9 cellular contexts compared by ENCODE assay signal in the genomic region with DNA sequence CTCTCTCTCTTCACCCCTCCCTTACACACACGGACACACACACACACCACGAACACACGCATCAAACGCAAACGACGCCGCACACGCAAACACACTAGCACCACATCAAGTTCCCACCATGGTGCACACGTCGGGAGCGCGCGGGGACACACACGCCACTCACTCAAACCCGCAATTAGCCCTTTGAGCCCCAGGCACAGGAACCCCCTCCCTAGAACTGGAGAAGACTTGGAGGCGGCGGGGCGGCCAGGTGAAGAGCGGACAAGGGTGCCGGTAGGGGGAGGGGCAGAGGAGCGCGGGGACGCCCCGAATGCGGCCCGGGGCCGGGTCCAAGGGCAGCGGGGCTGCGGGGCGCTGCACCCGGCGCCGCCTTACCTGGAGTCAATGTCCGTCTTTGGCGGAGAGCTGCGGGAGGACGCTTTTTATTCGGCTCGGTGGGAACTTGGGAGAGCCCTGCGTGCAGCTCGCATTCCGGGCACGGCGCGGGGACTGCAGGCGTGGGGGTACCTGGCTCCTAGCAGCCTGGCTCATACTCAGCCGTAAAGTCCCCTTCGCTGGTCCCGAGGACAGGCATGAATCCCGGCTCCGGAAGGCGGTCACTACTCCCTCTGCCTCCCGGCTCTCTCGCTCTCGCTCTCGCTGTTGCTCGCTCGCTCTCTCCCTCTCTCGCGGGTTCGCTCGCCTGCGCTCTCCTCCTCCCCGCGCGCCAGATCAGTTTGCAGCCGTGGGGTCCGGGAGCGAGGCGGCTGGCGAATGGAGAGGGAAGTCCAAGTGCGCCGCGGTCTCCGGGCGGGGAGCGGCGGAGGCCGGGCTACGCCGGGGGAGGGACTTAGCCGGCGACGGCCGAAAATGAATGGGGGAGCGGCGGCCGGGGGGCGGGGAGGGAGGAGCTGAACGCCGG. TPM values are rescaled to one million over a fixed set of nuclear protein-coding genes. Genes with fewer than 3 reads are reported as not detected.
DNase-seq lines count a peak whose midpoint lies in the region; ATAC-seq, FAIRE-seq and TF ChIP-seq lines count a peak whose summit lies in the region.
"Had no signal": no experiment of that assay in that cellular context is flagged by ENCODE, and none has a peak within 500 bp of the region (broad histone marks: within the 10 kb centered on the region; RNA-seq: fewer than 3 reads in every experiment).

Gene BRINP1, minus strand, starts transcription at position 755 of the 901 bp plus-strand sequence. CDS start 56,080 bp downstream, outside the sequence.

- H3K9ac ChIP-seq in GM12878 (ENCODE audit: control insufficient read depth, insufficient read depth, low read length) (no peak within 1 kb of the TSS), Karpas-422 (ENCODE audit: low read length) (no peak within 1 kb of the TSS)

- H3K27ac ChIP-seq in GM12878 (ENCODE audit: control insufficient read depth, insufficient read depth) = no peak within 1 kb of the TSS
- H3K27ac ChIP-seq in Karpas-422 (ENCODE audit: low read length) = no peak within 1 kb of the TSS
- H3K27ac ChIP-seq: SJSA1 had no signal

- TF ChIP-seq CTCF in GM12878 (IDR thresholded peaks at IDR 0.05 in 2 of 3, conservative IDR thresholded peaks at IDR 0.05 in 1 of 3; ENCODE audit: control insufficient read depth in 2 of 3, extremely low read depth in 1 of 3, insufficient read depth in 1 of 3, low read depth in 3 of 3, low read length in 3 of 3) (no peak), Calu3 (IDR thresholded peaks at IDR 0.05; ENCODE audit: unreplicated experiment) (no peak)

- BruUV-seq in GM12878 (replicated peaks; lab: Mats Ljungman, UMichigan) = no TSS peak
- no TSS peak for BruUV-seq in Calu3 (replicated peaks; lab: Mats Ljungman, UMichigan)

- CTCF ChIA-PET in activated CD4-positive, alpha-beta memory T cell treated with anti-CD3 and anti-CD28 coated beads, Interleukin-2, amount 10 ng/mL, durations not matched to agents 7 days and 5 days (lab: Charles Lee) = no interaction called here
- CTCF ChIA-PET in activated CD4-positive, alpha-beta memory T cell treated with anti-CD3 and anti-CD28 coated beads for 36 hours (lab: Charles Lee) = no interaction called here
- CTCF ChIA-PET in GM12878 (lab: Yijun Ruan, JAX) = no interaction called here
- CTCF ChIA-PET in Calu3 (lab: Charles Lee) = no interaction called here

- WGBS in GM12878 (ENCODE audit: insufficient coverage, insufficient replicate concordance, low lambda C conversion rate, missing lambda C conversion rate) = 61% methylated on average over 45 of the region's 91 CpGs

- H2AFZ ChIP-seq in GM12878 (ENCODE audit: control insufficient read depth, low read depth, low read length) = no peak within 1 kb of the TSS
- H2AFZ ChIP-seq in Karpas-422 (ENCODE audit: low read length) = no peak within 1 kb of the TSS

- H3K27me3 Mint-ChIP-seq in activated CD4-positive, alpha-beta memory T cell treated with anti-CD3 and anti-CD28 coated beads, Interleukin-2, amount 10 ng/mL, durations not matched to agents 7 days and 5 days = peaks cover 21% of the 10 kb centered on the region
- peaks cover 33% of the 10 kb centered on the region for H3K27me3 Mint-ChIP-seq in activated CD4-positive, alpha-beta memory T cell treated with anti-CD3 and anti-CD28 coated beads for 36 hours
- H3K27me3 Mint-ChIP-seq in stimulated activated naive B cell treated with anti-CD40 and anti-IgM and Interleukin-4, amounts not matched to agents 10 μg/mL and 1 μg/mL and 100 μg/mL, for 72 hours = peaks cover 40 to 47% of the 10 kb centered on the region in 2 donors
- H3K27me3 Mint-ChIP-seq in Calu3 (ENCODE audit: unreplicated experiment) = no peaks in the 10 kb centered on the region

- intact Hi-C loops in activated CD4-positive, alpha-beta memory T cell treated with anti-CD3 and anti-CD28 coated beads for 36 hours (cut with micrococcal nuclease) = no loop called here
- intact Hi-C loops in GM12878 (cut with micrococcal nuclease; ENCODE audit: unreplicated experiment) (loop anchor here (10.0 kb wide), 1 partner anchor 1724 kb away; no protein-coding TSS in a partner anchor), Calu3 (cut with micrococcal nuclease; ENCODE audit: unreplicated experiment) (no loop called here)

- H4K20me1 ChIP-seq in GM12878 (ENCODE audit: control insufficient read depth, insufficient read depth) (no peaks in the 10 kb centered on the region), Karpas-422 (ENCODE audit: insufficient read depth, low read depth, low read length) (no peaks in the 10 kb centered on the region)

- H3K4me1 Mint-ChIP-seq in activated CD4-positive, alpha-beta memory T cell treated with anti-CD3 and anti-CD28 coated beads, Interleukin-2, amount 10 ng/mL, durations not matched to agents 7 days and 5 days = no peaks in the 10 kb centered on the region
- H3K4me1 Mint-ChIP-seq in activated CD4-positive, alpha-beta memory T cell treated with anti-CD3 and anti-CD28 coated beads for 36 hours (ENCODE audit: low read depth) = peaks cover 3% of the 10 kb centered on the region
- H3K4me1 Mint-ChIP-seq in stimulated activated naive B cell treated with anti-CD40 and anti-IgM and Interleukin-4, amounts not matched to agents 10 μg/mL and 1 μg/mL and 100 μg/mL, for 72 hours = peaks cover 3 to 6% of the 10 kb centered on the region in 2 donors
- H3K4me1 Mint-ChIP-seq in Calu3 (ENCODE audit: low read depth, unreplicated experiment) = no peaks in the 10 kb centered on the region

- H3K4me2 ChIP-seq in GM12878 (ENCODE audit: control insufficient read depth, insufficient read depth) = no peak within 1 kb of the TSS
- H3K4me2 ChIP-seq in Karpas-422 (ENCODE audit: low read depth, low read length, poor library complexity, severe bottlenecking) = no peak within 1 kb of the TSS

- H3K9me3 ChIP-seq in GM12878 (replicated peaks; ENCODE audit: control insufficient read depth, insufficient read depth, low read length) (no peaks in the 10 kb centered on the region), Karpas-422 (ENCODE audit: low read length) (no peaks in the 10 kb centered on the region)
- H3K9me3 ChIP-seq: SJSA1 had no signal

- FAIRE-seq in GM12878 (lab: Jason Lieb, UNC) = no peak

- no peak within 1 kb of the TSS for H3K27ac Mint-ChIP-seq in activated CD4-positive, alpha-beta memory T cell treated with anti-CD3 and anti-CD28 coated beads, Interleukin-2, amount 10 ng/mL, durations not matched to agents 7 days and 5 days
- H3K27ac Mint-ChIP-seq in activated CD4-positive, alpha-beta memory T cell treated with anti-CD3 and anti-CD28 coated beads for 36 hours = no peak within 1 kb of the TSS
- no peak within 1 kb of the TSS for H3K27ac Mint-ChIP-seq in stimulated activated naive B cell treated with anti-CD40 and anti-IgM and Interleukin-4, amounts not matched to agents 10 μg/mL and 1 μg/mL and 100 μg/mL, for 72 hours
- H3K27ac Mint-ChIP-seq in Calu3 (ENCODE audit: unreplicated experiment) = no peak within 1 kb of the TSS

- RAD21 ChIA-PET in GM12878 (lab: Charles Lee; ENCODE audit: unreplicated experiment) = no interaction called here

- H3K9me3 Mint-ChIP-seq in activated CD4-positive, alpha-beta memory T cell treated with anti-CD3 and anti-CD28 coated beads, Interleukin-2, amount 10 ng/mL, durations not matched to agents 7 days and 5 days = peaks cover 5% of the 10 kb centered on the region
- H3K9me3 Mint-ChIP-seq in activated CD4-positive, alpha-beta memory T cell treated with anti-CD3 and anti-CD28 coated beads for 36 hours = peaks cover 7% of the 10 kb centered on the region
- peaks cover 10 to 11% of the 10 kb centered on the region in 2 donors for H3K9me3 Mint-ChIP-seq in stimulated activated naive B cell treated with anti-CD40 and anti-IgM and Interleukin-4, amounts not matched to agents 10 μg/mL and 1 μg/mL and 100 μg/mL, for 72 hours
- peaks cover 11% of the 10 kb centered on the region for H3K9me3 Mint-ChIP-seq in Calu3 (ENCODE audit: low read depth, unreplicated experiment)

- H3K9me2 ChIP-seq in Karpas-422 (replicated peaks; ENCODE audit: insufficient read depth, low read length) = no peaks in the 10 kb centered on the region

- ATAC-seq in GM12878 = no peak
- ATAC-seq in stimulated activated naive B cell treated with anti-CD40 and anti-IgM and Interleukin-4, amounts not matched to agents 10 μg/mL and 1 μg/mL and 100 μg/mL, for 72 hours (replicated peaks) = no peak

- in situ Hi-C loops in GM12878 (cut with MboI) = no loop called here

- H3K4me3 ChIP-seq in GM12878 (no peak within 1 kb of the TSS), Karpas-422 (ENCODE audit: low read length) (no peak within 1 kb of the TSS)
- H3K4me3 ChIP-seq: SJSA1 had no signal

- no peak for DNase-seq in activated CD4-positive, alpha-beta memory T cell treated with anti-CD3 and anti-CD28 coated beads, Interleukin-2, amount 10 ng/mL, durations not matched to agents 7 days and 5 days
- DNase-seq in activated CD4-positive, alpha-beta memory T cell treated with anti-CD3 and anti-CD28 coated beads for 36 hours = no peak
- DNase-seq in GM12878 (ENCODE audit: low read depth, low spot score) = no peak
- peak; percentile 70 for DNase-seq in iPS-NIHi11 (ENCODE audit: low spot score)
- no peak for DNase-seq in stimulated activated naive B cell treated with anti-CD40 and anti-IgM and Interleukin-4, amounts not matched to agents 10 μg/mL and 1 μg/mL and 100 μg/mL, for 72 hours
- no peak for DNase-seq in Karpas-422
- DNase-seq in germinal center (ENCODE audit: low spot score) = no peak
- no peak for DNase-seq in Calu3

- H3K36me3 ChIP-seq in GM12878 (ENCODE audit: control insufficient read depth in 2 of 2, insufficient read depth in 2 of 2, low read length in 1 of 2) = no peaks in the 10 kb centered on the region
- H3K36me3 ChIP-seq in Karpas-422 (ENCODE audit: insufficient read depth, low read length) = no peaks in the 10 kb centered on the region
- H3K36me3 ChIP-seq: SJSA1 had no signal

- SMC1A ChIA-PET in GM12878 (lab: Charles Lee; ENCODE audit: uncharacterized antibody, unreplicated experiment) = no interaction called here

- H3K79me2 ChIP-seq in GM12878 (ENCODE audit: control insufficient read depth, insufficient read depth, low read length) (no peaks in the 10 kb centered on the region), Karpas-422 (ENCODE audit: low read length) (no peaks in the 10 kb centered on the region)

- no peak for TF ChIP-seq POLR2A in GM12878 (IDR thresholded peaks at IDR 0.05; ENCODE audit: low read depth, low read length)

- H3K27me3 ChIP-seq in GM12878 (replicated peaks in 1 of 2; ENCODE audit: control insufficient read depth in 2 of 2, insufficient read depth in 2 of 2, low read length in 1 of 2) (peaks cover 0 to 1% of the 10 kb centered on the region in 2 experiments; a peak in 2 of 4 replicates), Karpas-422 (ENCODE audit: low read length) (no peaks in the 10 kb centered on the region)
- H3K27me3 ChIP-seq: SJSA1 had no signal

- no peaks in the 10 kb centered on the region for H3K4me1 ChIP-seq in GM12878 (ENCODE audit: control insufficient read depth, insufficient read depth, low read length)
- H3K4me1 ChIP-seq in Karpas-422 (ENCODE audit: low read length) = no peaks in the 10 kb centered on the region
- H3K4me1 ChIP-seq: SJSA1 had no signal

- H3K4me3 Mint-ChIP-seq in activated CD4-positive, alpha-beta memory T cell treated with anti-CD3 and anti-CD28 coated beads, Interleukin-2, amount 10 ng/mL, durations not matched to agents 7 days and 5 days = peak within 1 kb of the TSS; percentile 21
- H3K4me3 Mint-ChIP-seq in activated CD4-positive, alpha-beta memory T cell treated with anti-CD3 and anti-CD28 coated beads for 36 hours = no peak within 1 kb of the TSS
- peak within 1 kb of the TSS; percentile 33 to 40 for H3K4me3 Mint-ChIP-seq in stimulated activated naive B cell treated with anti-CD40 and anti-IgM and Interleukin-4, amounts not matched to agents 10 μg/mL and 1 μg/mL and 100 μg/mL, for 72 hours
- H3K4me3 Mint-ChIP-seq in Calu3 (ENCODE audit: low read depth, unreplicated experiment) = no peak within 1 kb of the TSS

- no peak for TF ChIP-seq RAD21 in GM12878 (IDR thresholded peaks at IDR 0.05; ENCODE audit: insufficient read depth, low read depth, low read length)

- H3K36me3 Mint-ChIP-seq in activated CD4-positive, alpha-beta memory T cell treated with anti-CD3 and anti-CD28 coated beads, Interleukin-2, amount 10 ng/mL, durations not matched to agents 7 days and 5 days (ENCODE audit: low read depth) = peaks cover 3% of the 10 kb centered on the region
- peaks cover 1% of the 10 kb centered on the region for H3K36me3 Mint-ChIP-seq in activated CD4-positive, alpha-beta memory T cell treated with anti-CD3 and anti-CD28 coated beads for 36 hours
- H3K36me3 Mint-ChIP-seq in stimulated activated naive B cell treated with anti-CD40 and anti-IgM and Interleukin-4, amounts not matched to agents 10 μg/mL and 1 μg/mL and 100 μg/mL, for 72 hours = peaks cover 0 to 2% of the 10 kb centered on the region in 2 donors
- no peaks in the 10 kb centered on the region for H3K36me3 Mint-ChIP-seq in Calu3 (ENCODE audit: insufficient read depth, unreplicated experiment)

- TF ChIP-seq EP300 in GM12878 (IDR thresholded peaks at IDR 0.05; ENCODE audit: borderline replicate concordance in 1 of 2, control insufficient read depth in 1 of 2, low read depth in 2 of 2, low read length in 2 of 2) = no peak

- POLR2A ChIA-PET in activated CD4-positive, alpha-beta memory T cell treated with anti-CD3 and anti-CD28 coated beads, Interleukin-2, amount 10 ng/mL, durations not matched to agents 7 days and 5 days (lab: Charles Lee) = no interaction called here
- POLR2A ChIA-PET in activated CD4-positive, alpha-beta memory T cell treated with anti-CD3 and anti-CD28 coated beads for 36 hours (lab: Charles Lee) = no interaction called here
- POLR2A ChIA-PET in GM12878 (lab: Charles Lee) = no interaction called here

RNA-seq across cellular contexts. Expression of gene BRINP1, which starts in this region (rescaled TPM):
- not detected for total RNA-seq in activated CD4-positive, alpha-beta memory T cell treated with anti-CD3 and anti-CD28 coated beads, Interleukin-2, amount 10 ng/mL, durations not matched to agents 7 days and 5 days
- not detected for total RNA-seq in activated CD4-positive, alpha-beta memory T cell treated with anti-CD3 and anti-CD28 coated beads for 36 hours
- total RNA-seq in GM12878 (2013; cell fraction: nucleolus; rRNA removed) = not detected in 2 replicates
- not detected in 2 replicates for total RNA-seq in GM12878 (2014; rRNA removed)
- not detected in 2 replicates for total RNA-seq in GM12878 (2014; rRNA removed; fragmentation: Illumina TruSeq; extraction: Trizol)
- not detected in 2 replicates for total RNA-seq in GM12878 (2021)
- polyA plus RNA-seq in GM12878 (2011; ENCODE audit: low read depth) = not detected
- polyA plus RNA-seq in GM12878 (2011; rRNA removed) = not detected in 2 replicates
- polyA plus RNA-seq in GM12878 (2011; cell fraction: cytosol; rRNA removed) = not detected in 2 replicates
- not detected in 2 replicates for polyA plus RNA-seq in GM12878 (2011; cell fraction: nucleus; rRNA removed)
- 0.04 TPM in 1 of 2 replicates, not detected in the other for polyA plus RNA-seq in GM12878 (2012)
- 0.06 TPM in 1 of 2 replicates, not detected in the other for polyA plus RNA-seq in GM12878 (2014; fragmentation: Illumina TruSeq; extraction: Trizol)
- not detected for polyA plus RNA-seq in GM12878 (2014; fragmentation: Nextera tagmentation; extraction: Ambion mirVana)
- polyA plus RNA-seq in GM12878 (2014; rRNA removed) = not detected in 2 replicates
- polyA plus RNA-seq in GM12878 (2016; fragmentation: Nextera tagmentation; extraction: Ambion mirVana) = not detected
- polyA minus RNA-seq in GM12878 (2011; rRNA and poly(A)+ RNA removed) = not detected in 2 replicates
- polyA minus RNA-seq in GM12878 (2011; cell fraction: cytosol; rRNA and poly(A)+ RNA removed) = not detected in 2 replicates
- not detected in 2 replicates for polyA minus RNA-seq in GM12878 (2011; cell fraction: nucleus; rRNA and poly(A)+ RNA removed)
- not detected in 2 replicates for total RNA-seq in Karpas-422 (2014; rRNA removed; shearing (Covaris generic); ENCODE audit: low replicate concordance)
- not detected in 2 replicates for total RNA-seq in Calu3 (2022)
- total RNA-seq: SJSA1 had no signal

Comparison
In these comparisons a context has a peak if more than half of its experiments do, and no peak if none do; other contexts are left out.
1. H3K4me3 Mint-ChIP-seq: peak in activated CD4-positive, alpha-beta memory T cell treated with anti-CD3 and anti-CD28 coated beads, Interleukin-2, amount 10 ng/mL, durations not matched to agents 7 days and 5 days (single experiment) and stimulated activated naive B cell treated with anti-CD40 and anti-IgM and Interleukin-4, amounts not matched to agents 10 μg/mL and 1 μg/mL and 100 μg/mL, for 72 hours (2 of 2); none in activated CD4-positive, alpha-beta memory T cell treated with anti-CD3 and anti-CD28 coated beads for 36 hours (single experiment) and Calu3 (single experiment).